Comparison of ENCODE assay signal across 16 cellular contexts in the genomic region with DNA sequence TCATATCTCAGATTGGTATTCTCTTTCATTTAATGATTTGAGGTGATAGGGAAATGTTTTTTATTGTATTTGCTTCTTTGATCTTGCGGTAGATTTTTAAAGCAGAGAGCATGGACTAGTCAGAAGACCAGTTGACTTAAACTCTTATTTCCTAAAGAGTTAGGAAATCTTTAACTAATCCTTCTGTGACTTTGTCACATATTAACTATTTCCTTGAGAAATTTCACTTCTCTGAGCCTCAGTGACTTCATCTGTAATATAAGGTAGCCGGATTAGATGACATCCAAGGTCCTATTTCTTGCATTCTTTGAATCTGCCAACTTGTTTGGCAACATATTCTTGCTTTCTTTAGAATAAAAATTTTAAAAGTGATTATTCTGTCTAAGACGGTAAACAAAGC.
"Had no signal": no experiment of that assay in that cellular context is flagged by ENCODE, and none has a peak within 500 bp of the region (broad histone marks: within the 10 kb centered on the region; RNA-seq: fewer than 3 reads in every experiment).

No MANE protein-coding gene starts in this region.

- DNase-seq: activated CD4-positive, alpha-beta memory T cell treated with anti-CD3 and anti-CD28 coated beads, Interleukin-2, amount 10 ng/mL, durations not matched to agents 7 days and 5 days; activated CD4-positive, alpha-beta T cell treated with anti-CD3 and anti-CD28 coated beads for 4 hours; activated naive CD4-positive, alpha-beta T cell treated with anti-CD3 and anti-CD28 coated beads, Interleukin-2, amount 10 ng/mL, durations not matched to agents 7 days and 5 days; activated T-cell treated with anti-CD3 and anti-CD28 coated beads, Interleukin-2, amount 50 U/mL, for 24 hours; islet precursor cell; mesendoderm; psoas muscle; spleen; stimulated activated CD4-positive, alpha-beta T cell treated with anti-CD3 and anti-CD28 coated beads, Interleukin-1b, Interleukin-23, amount 100 ng/mL, for 48 hours; stomach; T-helper 17 cell; testis; upper lobe of right lung had no signal

- H3K27me3 Mint-ChIP-seq: activated CD4-positive, alpha-beta memory T cell treated with anti-CD3 and anti-CD28 coated beads, Interleukin-2, amount 10 ng/mL, durations not matched to agents 7 days and 5 days; activated naive CD4-positive, alpha-beta T cell treated with anti-CD3 and anti-CD28 coated beads, Interleukin-2, amount 10 ng/mL, durations not matched to agents 7 days and 5 days; activated T-cell treated with anti-CD3 and anti-CD28 coated beads, Interleukin-2, amount 50 U/mL, for 24 hours; T-helper 17 cell had no signal

- H3K27ac ChIP-seq: cardiac muscle cell, gastroesophageal sphincter, psoas muscle, spleen, stomach, testis, upper lobe of right lung had no signal

- H3K9me3 Mint-ChIP-seq: activated CD4-positive, alpha-beta memory T cell treated with anti-CD3 and anti-CD28 coated beads, Interleukin-2, amount 10 ng/mL, durations not matched to agents 7 days and 5 days; activated naive CD4-positive, alpha-beta T cell treated with anti-CD3 and anti-CD28 coated beads, Interleukin-2, amount 10 ng/mL, durations not matched to agents 7 days and 5 days; activated T-cell treated with anti-CD3 and anti-CD28 coated beads, Interleukin-2, amount 50 U/mL, for 24 hours; WTC11 had no signal

- H3K27ac Mint-ChIP-seq: activated CD4-positive, alpha-beta memory T cell treated with anti-CD3 and anti-CD28 coated beads, Interleukin-2, amount 10 ng/mL, durations not matched to agents 7 days and 5 days; activated naive CD4-positive, alpha-beta T cell treated with anti-CD3 and anti-CD28 coated beads, Interleukin-2, amount 10 ng/mL, durations not matched to agents 7 days and 5 days; activated T-cell treated with anti-CD3 and anti-CD28 coated beads, Interleukin-2, amount 50 U/mL, for 24 hours; T-helper 17 cell had no signal

- H3K4me1 Mint-ChIP-seq: activated CD4-positive, alpha-beta memory T cell treated with anti-CD3 and anti-CD28 coated beads, Interleukin-2, amount 10 ng/mL, durations not matched to agents 7 days and 5 days; activated naive CD4-positive, alpha-beta T cell treated with anti-CD3 and anti-CD28 coated beads, Interleukin-2, amount 10 ng/mL, durations not matched to agents 7 days and 5 days had no signal

- H3K27me3 ChIP-seq: cardiac muscle cell, gastroesophageal sphincter, spleen, stomach, testis, upper lobe of right lung had no signal

- H3K4me3 Mint-ChIP-seq: activated CD4-positive, alpha-beta memory T cell treated with anti-CD3 and anti-CD28 coated beads, Interleukin-2, amount 10 ng/mL, durations not matched to agents 7 days and 5 days; activated naive CD4-positive, alpha-beta T cell treated with anti-CD3 and anti-CD28 coated beads, Interleukin-2, amount 10 ng/mL, durations not matched to agents 7 days and 5 days; activated T-cell treated with anti-CD3 and anti-CD28 coated beads, Interleukin-2, amount 50 U/mL, for 24 hours; T-helper 17 cell had no signal

- H3K9me3 ChIP-seq: gastroesophageal sphincter, psoas muscle, spleen, stomach, testis, upper lobe of right lung had no signal

- H3K4me3 ChIP-seq: cardiac muscle cell, gastroesophageal sphincter, psoas muscle, spleen, stomach, testis, upper lobe of right lung had no signal

- H3K4me1 ChIP-seq: gastroesophageal sphincter, spleen, stomach, testis, upper lobe of right lung had no signal
